11 cellular contexts compared by ENCODE assay signal in genomic region chr12:92133166-92133565, GRCh38. TPM values are rescaled to one million over a fixed set of nuclear protein-coding genes. Genes with fewer than 3 reads are reported as not detected.
A peak's percentile ranks its signal among the peaks of the same experiment; 100 is the strongest.
DNase-seq lines count a peak whose midpoint lies in the region; ATAC-seq and TF ChIP-seq lines count a peak whose summit lies in the region.
"Had no signal": no experiment of that assay in that cellular context is flagged by ENCODE, and none has a peak within 500 bp of the region (broad histone marks: within the 10 kb centered on the region; RNA-seq: fewer than 3 reads in every experiment).

No MANE protein-coding gene starts in this region.

- peaks cover 27 to 58% of the 10 kb centered on the region in 2 experiments for H3K4me1 ChIP-seq in SK-N-SH (ENCODE audit: control insufficient read depth in 1 of 2, insufficient read depth in 2 of 2, low read depth in 1 of 2, low read length in 1 of 2)

- DNase-seq in T-helper 1 cell (no peak), SK-N-SH (no peak), Right ventricle myocardium superior (no peak), NOMO-1 treated with DMSO at 0.1 percent for 48 hours (lab: John Stamatoyannopoulos, UW; ENCODE audit: unreplicated experiment) (no peak)
- DNase-seq: midbrain; stimulated activated CD4-positive, alpha-beta T cell treated with anti-CD3 and anti-CD28 coated beads, Interleukin-4, amount 100 ng/mL, for 4 hours had no signal

- no peaks in the 10 kb centered on the region for H3K9me3 ChIP-seq in SK-N-SH
- H3K9me3 ChIP-seq: HAP-1 had no signal

- no peak for TF ChIP-seq EP300 in SK-N-SH (IDR thresholded peaks at IDR 0.05; ENCODE audit: borderline replicate concordance in 1 of 2, low read depth in 1 of 2, low read length in 1 of 2)

- no peaks in the 10 kb centered on the region for H3K27me3 ChIP-seq in SK-N-SH (ENCODE audit: insufficient read depth)

- H2AFZ ChIP-seq in SK-N-SH (ENCODE audit: low read depth): no peak overlapping the region

- peaks cover 0 to 3% of the 10 kb centered on the region in 2 experiments for H3K36me3 ChIP-seq in SK-N-SH (replicated peaks in 1 of 2; ENCODE audit: control insufficient read depth in 1 of 2, insufficient read depth in 2 of 2, low read length in 1 of 2)
- H3K36me3 ChIP-seq: HAP-1 had no signal

- H3K9ac ChIP-seq in SK-N-SH: no peak overlapping the region

- H3K36me3 Mint-ChIP-seq in T-helper 1 cell treated with Interleukin-12 subunit alpha and Interleukin-12 subunit beta and Interleukin-4 antibody, amounts not matched to agents 30 μg/mL and 1 μg/mL, for 36 hours (ENCODE audit: low read depth): peaks cover 45% of the 10 kb centered on the region
- H3K36me3 Mint-ChIP-seq in stimulated activated memory B cell treated with anti-CD40 and anti-IgM and Interleukin-4, amounts not matched to agents 10 μg/mL and 1 μg/mL and 100 μg/mL, for 72 hours: peaks cover 51% of the 10 kb centered on the region

- CTCF ChIA-PET in SK-N-SH (lab: Yijun Ruan, JAX): interaction anchor here (1.2 to 3.4 kb wide), 3 partner anchors 10 to 751 kb away, joined by 3 to 14 read pairs (median 10); no protein-coding TSS in a partner anchor

- POLR2A ChIA-PET in SK-N-SH (lab: Yijun Ruan, JAX): no interaction called here

- peaks cover 94% of the 10 kb centered on the region for H3K79me2 ChIP-seq in SK-N-SH (ENCODE audit: insufficient read depth)

- H3K27me3 Mint-ChIP-seq in T-helper 1 cell treated with Interleukin-12 subunit alpha and Interleukin-12 subunit beta and Interleukin-4 antibody, amounts not matched to agents 30 μg/mL and 1 μg/mL, for 36 hours (ENCODE audit: low read depth): no peaks in the 10 kb centered on the region
- no peaks in the 10 kb centered on the region for H3K27me3 Mint-ChIP-seq in stimulated activated memory B cell treated with anti-CD40 and anti-IgM and Interleukin-4, amounts not matched to agents 10 μg/mL and 1 μg/mL and 100 μg/mL, for 72 hours

- no peaks in the 10 kb centered on the region for H4K20me1 ChIP-seq in SK-N-SH (ENCODE audit: insufficient read depth)

- TF ChIP-seq CTCF in SK-N-SH (IDR thresholded peaks at IDR 0.05): no peak

- peak overlapping the region; percentile 65; the same call in 1 of the 2 replicates for H3K4me2 ChIP-seq in SK-N-SH

- no peaks in the 10 kb centered on the region for H3K9me2 ChIP-seq in SK-N-SH

- intact Hi-C loops in Right ventricle myocardium superior (cut with DNase I): no loop called here

- H3F3A ChIP-seq in SK-N-SH (replicated peaks; ENCODE audit: insufficient read depth): peaks cover 36% of the 10 kb centered on the region

- H3K27ac Mint-ChIP-seq in T-helper 1 cell treated with Interleukin-12 subunit alpha and Interleukin-12 subunit beta and Interleukin-4 antibody, amounts not matched to agents 30 μg/mL and 1 μg/mL, for 36 hours: peak overlapping the region; percentile 86
- H3K27ac Mint-ChIP-seq in stimulated activated memory B cell treated with anti-CD40 and anti-IgM and Interleukin-4, amounts not matched to agents 10 μg/mL and 1 μg/mL and 100 μg/mL, for 72 hours: peak overlapping the region; percentile 74

- H3K4me1 Mint-ChIP-seq in T-helper 1 cell treated with Interleukin-12 subunit alpha and Interleukin-12 subunit beta and Interleukin-4 antibody, amounts not matched to agents 30 μg/mL and 1 μg/mL, for 36 hours (ENCODE audit: low read depth): peaks cover 70% of the 10 kb centered on the region
- peaks cover 86% of the 10 kb centered on the region for H3K4me1 Mint-ChIP-seq in stimulated activated memory B cell treated with anti-CD40 and anti-IgM and Interleukin-4, amounts not matched to agents 10 μg/mL and 1 μg/mL and 100 μg/mL, for 72 hours

- 0% methylated on average over 1 of the region's 1 CpG for WGBS in SK-N-SH (ENCODE audit: low lambda C conversion rate)

- H3K4me3 ChIP-seq in SK-N-SH (ENCODE audit: low read depth in 2 of 2, low read length in 1 of 2): no peak overlapping the region
- H3K4me3 ChIP-seq: HAP-1 had no signal

- ATAC-seq in Right ventricle myocardium superior (ENCODE audit: poor library complexity) (peak; percentile 82), GM18511 (IDR thresholded peaks at IDR 0.05; ENCODE audit: unreplicated experiment) (no peak), HG02840 (IDR thresholded peaks at IDR 0.05; ENCODE audit: low FRiP score, unreplicated experiment) (no peak)
- ATAC-seq in stimulated activated memory B cell treated with anti-CD40 and anti-IgM and Interleukin-4, amounts not matched to agents 10 μg/mL and 1 μg/mL and 100 μg/mL, for 72 hours: no peak

- peak overlapping the region; percentile 38 for H3K4me3 Mint-ChIP-seq in T-helper 1 cell treated with Interleukin-12 subunit alpha and Interleukin-12 subunit beta and Interleukin-4 antibody, amounts not matched to agents 30 μg/mL and 1 μg/mL, for 36 hours
- peak overlapping the region; percentile 47 for H3K4me3 Mint-ChIP-seq in stimulated activated memory B cell treated with anti-CD40 and anti-IgM and Interleukin-4, amounts not matched to agents 10 μg/mL and 1 μg/mL and 100 μg/mL, for 72 hours

- H3K27ac ChIP-seq in SK-N-SH (ENCODE audit: low read depth in 2 of 2, low read length in 1 of 2): peak overlapping the region; percentile 79 to 91; a peak in 3 of 4 replicates

- TF ChIP-seq RAD21 in SK-N-SH (IDR thresholded peaks at IDR 0.05; ENCODE audit: low read length): no peak

- peaks cover 3% of the 10 kb centered on the region for H3K9me3 Mint-ChIP-seq in T-helper 1 cell treated with Interleukin-12 subunit alpha and Interleukin-12 subunit beta and Interleukin-4 antibody, amounts not matched to agents 30 μg/mL and 1 μg/mL, for 36 hours
- peaks cover 3% of the 10 kb centered on the region for H3K9me3 Mint-ChIP-seq in stimulated activated memory B cell treated with anti-CD40 and anti-IgM and Interleukin-4, amounts not matched to agents 10 μg/mL and 1 μg/mL and 100 μg/mL, for 72 hours

TF ChIP-seq in SK-N-SH, 30 proteins besides CTCF, POLR2A, EP300 and RAD21:
- TF ChIP-seq RFX5 (IDR thresholded peaks at IDR 0.05; ENCODE audit: low read length): no peak

RNA-seq across cellular contexts. Expression of gene BTG1, which starts 12.5 kb away (rescaled TPM):
- 16.2 and 28.3 TPM in 2 replicates for polyA plus RNA-seq in SK-N-SH (2012; rRNA removed)
- polyA plus RNA-seq in SK-N-SH (2012; cell fraction: cytosol; rRNA removed): 19.6 and 23.8 TPM in 2 replicates
- polyA plus RNA-seq in SK-N-SH (2012; cell fraction: nucleus; rRNA removed): 15.1 and 15.2 TPM in 2 replicates
- 74.1 TPM for total RNA-seq in Right ventricle myocardium superior
